7 cellular contexts compared by ENCODE assay signal in genomic region chr4:77156912-77157858, GRCh38.
A peak's percentile ranks its signal among the peaks of the same experiment; 100 is the strongest.
DNase-seq lines count a peak whose midpoint lies in the region; ATAC-seq and TF ChIP-seq lines count a peak whose summit lies in the region.

TSS of gene CCNG2 (plus strand) at chr4:77157207. CDS start at chr4:77158533, 1,326 bp downstream.

- DNase-seq in NCI-H2227 (lab: John Stamatoyannopoulos, UW; ENCODE audit: unreplicated experiment) (peak; percentile 95), choroid plexus epithelial cell (ENCODE audit: low read depth) (peak; percentile 96), left kidney (ENCODE audit: low read depth, low spot score) (peak; percentile 98)
- peak; percentile 60 to 65 for DNase-seq in activated CD4-positive, alpha-beta T cell treated with anti-CD3 and anti-CD28 coated beads for 24 hours (ENCODE audit: low read depth in 2 of 2)
- peak; percentile 76 to 83 for DNase-seq in stimulated activated CD4-positive, alpha-beta T cell treated with anti-CD3 and anti-CD28 coated beads, Interleukin-2, amount 100 ng/mL, for 24 hours

- H3K4me3 ChIP-seq in choroid plexus epithelial cell (ENCODE audit: low read depth, low read length), result peak within 1 kb of the TSS; percentile 98

- TF ChIP-seq CTCF in choroid plexus epithelial cell (conservative IDR thresholded peaks at IDR 0.05; ENCODE audit: low read depth, low read length), result no peak

- ATAC-seq in GM18870 (IDR thresholded peaks at IDR 0.05; ENCODE audit: unreplicated experiment) (peak; percentile 7), HG03064 (IDR thresholded peaks at IDR 0.05; ENCODE audit: low read depth, unreplicated experiment) (peak; percentile 11)

Comparison
In these comparisons a context has a peak if more than half of its experiments do, and no peak if none do; other contexts are left out.
1. Peak in every context shown above with its lines: DNase-seq, ATAC-seq and H3K4me3 ChIP-seq.